Comparison of ENCODE assay signal across 1 cellular context in genomic region chr17:21126645-21127507, GRCh38.
TF ChIP-seq lines count a peak whose summit lies in the region.

A gene with protein sequence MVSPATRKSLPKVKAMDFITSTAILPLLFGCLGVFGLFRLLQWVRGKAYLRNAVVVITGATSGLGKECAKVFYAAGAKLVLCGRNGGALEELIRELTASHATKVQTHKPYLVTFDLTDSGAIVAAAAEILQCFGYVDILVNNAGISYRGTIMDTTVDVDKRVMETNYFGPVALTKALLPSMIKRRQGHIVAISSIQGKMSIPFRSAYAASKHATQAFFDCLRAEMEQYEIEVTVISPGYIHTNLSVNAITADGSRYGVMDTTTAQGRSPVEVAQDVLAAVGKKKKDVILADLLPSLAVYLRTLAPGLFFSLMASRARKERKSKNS (plus strand): TSS chr17:21126964. CDS start chr17:21126972, 8 bp downstream.

TF ChIP-seq in HEK293, 187 proteins besides CTCF, POLR2A, EP300 and RAD21 (continued from another document and continues in another):
- TF ChIP-seq ZNF639 (tag by site-specific recombination; IDR thresholded peaks at IDR 0.05) (0 out of 2 replicates have a peak, but pooled peaks have one; percentile 11), ZNF354C (tag by site-specific recombination; IDR thresholded peaks at IDR 0.05; ENCODE audit: borderline replicate concordance, low read depth) (no peak), ZBTB11 (tag by site-specific recombination; conservative IDR thresholded peaks at IDR 0.05; ENCODE audit: low read depth) (peak; percentile 95), ZNF341 (tag by site-specific recombination; IDR thresholded peaks at IDR 0.05; ENCODE audit: low read depth) (peak; percentile 85), KLF10 (tag by site-specific recombination; IDR thresholded peaks at IDR 0.05) (peak; percentile 10; the same call in 1 of the 2 replicates), ZNF501 (tag by site-specific recombination; IDR thresholded peaks at IDR 0.05) (peak; percentile 1; the same call in 1 of the 2 replicates), ZNF362 (tag by site-specific recombination; IDR thresholded peaks at IDR 0.05) (no peak), ZNF335 (tag by site-specific recombination; conservative IDR thresholded peaks at IDR 0.05) (peak; percentile 89), ZXDB (tag by site-specific recombination; IDR thresholded peaks at IDR 0.05) (0 out of 2 replicates have a peak, but pooled peaks have one; percentile 33), KLF7 (tag by site-specific recombination; IDR thresholded peaks at IDR 0.05; ENCODE audit: borderline replicate concordance) (no peak), ZNF133 (tag by site-specific recombination; IDR thresholded peaks at IDR 0.05) (no peak), MYNN (tag by site-specific recombination; IDR thresholded peaks at IDR 0.05; ENCODE audit: borderline replicate concordance) (no peak), ZNF518A (tag by site-specific recombination; conservative IDR thresholded peaks at IDR 0.05; ENCODE audit: low read depth) (peak; percentile 84), ZFP69B (tag by site-specific recombination; IDR thresholded peaks at IDR 0.05) (peak; percentile 80), BCL11B (tag by site-specific recombination; IDR thresholded peaks at IDR 0.05; ENCODE audit: low read depth) (no peak), ZNF488 (tag by site-specific recombination; IDR thresholded peaks at IDR 0.05) (no peak), ZNF76 (tag by site-specific recombination; IDR thresholded peaks at IDR 0.05; ENCODE audit: borderline replicate concordance, low read depth) (peak; percentile 69; the same call in 1 of the 2 replicates), ZNF624 (tag by site-specific recombination; IDR thresholded peaks at IDR 0.05) (no peak), ZFP37 (tag by site-specific recombination; IDR thresholded peaks at IDR 0.05) (peak; percentile 76; the same call in 1 of the 2 replicates), GLIS2 (tag by site-specific recombination; IDR thresholded peaks at IDR 0.05) (peak; percentile 38), SP2 (tag by site-specific recombination; IDR thresholded peaks at IDR 0.05) (peak; percentile 95), PRDM10 (tag by site-specific recombination; IDR thresholded peaks at IDR 0.05) (peak; percentile 59), SP3 (tag by site-specific recombination; IDR thresholded peaks at IDR 0.05) (peak; percentile 36; the same call in 1 of the 2 replicates), ZNF37A (tag by site-specific recombination; IDR thresholded peaks at IDR 0.05) (no peak), ZBTB17 (tag by site-specific recombination; IDR thresholded peaks at IDR 0.05) (peak; percentile 48)
- TF ChIP-seq, protein P1, sequence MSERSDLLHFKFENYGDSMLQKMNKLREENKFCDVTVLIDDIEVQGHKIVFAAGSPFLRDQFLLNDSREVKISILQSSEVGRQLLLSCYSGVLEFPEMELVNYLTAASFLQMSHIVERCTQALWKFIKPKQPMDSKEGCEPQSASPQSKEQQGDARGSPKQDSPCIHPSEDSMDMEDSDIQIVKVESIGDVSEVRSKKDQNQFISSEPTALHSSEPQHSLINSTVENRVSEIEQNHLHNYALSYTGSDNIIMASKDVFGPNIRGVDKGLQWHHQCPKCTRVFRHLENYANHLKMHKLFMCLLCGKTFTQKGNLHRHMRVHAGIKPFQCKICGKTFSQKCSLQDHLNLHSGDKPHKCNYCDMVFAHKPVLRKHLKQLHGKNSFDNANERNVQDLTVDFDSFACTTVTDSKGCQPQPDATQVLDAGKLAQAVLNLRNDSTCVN (tag by site-specific recombination; optimal IDR thresholded peaks at IDR 0.05), result peak; percentile 51
- TF ChIP-seq, protein P2, sequence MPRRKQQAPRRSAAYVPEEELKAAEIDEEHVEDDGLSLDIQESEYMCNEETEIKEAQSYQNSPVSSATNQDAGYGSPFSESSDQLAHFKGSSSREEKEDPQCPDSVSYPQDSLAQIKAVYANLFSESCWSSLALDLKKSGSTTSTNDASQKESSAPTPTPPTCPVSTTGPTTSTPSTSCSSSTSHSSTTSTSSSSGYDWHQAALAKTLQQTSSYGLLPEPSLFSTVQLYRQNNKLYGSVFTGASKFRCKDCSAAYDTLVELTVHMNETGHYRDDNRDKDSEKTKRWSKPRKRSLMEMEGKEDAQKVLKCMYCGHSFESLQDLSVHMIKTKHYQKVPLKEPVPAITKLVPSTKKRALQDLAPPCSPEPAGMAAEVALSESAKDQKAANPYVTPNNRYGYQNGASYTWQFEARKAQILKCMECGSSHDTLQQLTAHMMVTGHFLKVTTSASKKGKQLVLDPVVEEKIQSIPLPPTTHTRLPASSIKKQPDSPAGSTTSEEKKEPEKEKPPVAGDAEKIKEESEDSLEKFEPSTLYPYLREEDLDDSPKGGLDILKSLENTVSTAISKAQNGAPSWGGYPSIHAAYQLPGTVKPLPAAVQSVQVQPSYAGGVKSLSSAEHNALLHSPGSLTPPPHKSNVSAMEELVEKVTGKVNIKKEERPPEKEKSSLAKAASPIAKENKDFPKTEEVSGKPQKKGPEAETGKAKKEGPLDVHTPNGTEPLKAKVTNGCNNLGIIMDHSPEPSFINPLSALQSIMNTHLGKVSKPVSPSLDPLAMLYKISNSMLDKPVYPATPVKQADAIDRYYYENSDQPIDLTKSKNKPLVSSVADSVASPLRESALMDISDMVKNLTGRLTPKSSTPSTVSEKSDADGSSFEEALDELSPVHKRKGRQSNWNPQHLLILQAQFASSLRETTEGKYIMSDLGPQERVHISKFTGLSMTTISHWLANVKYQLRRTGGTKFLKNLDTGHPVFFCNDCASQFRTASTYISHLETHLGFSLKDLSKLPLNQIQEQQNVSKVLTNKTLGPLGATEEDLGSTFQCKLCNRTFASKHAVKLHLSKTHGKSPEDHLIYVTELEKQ (tag by site-specific recombination; IDR thresholded peaks at IDR 0.05; ENCODE audit: borderline replicate concordance), result no peak
- TF ChIP-seq, protein P3, sequence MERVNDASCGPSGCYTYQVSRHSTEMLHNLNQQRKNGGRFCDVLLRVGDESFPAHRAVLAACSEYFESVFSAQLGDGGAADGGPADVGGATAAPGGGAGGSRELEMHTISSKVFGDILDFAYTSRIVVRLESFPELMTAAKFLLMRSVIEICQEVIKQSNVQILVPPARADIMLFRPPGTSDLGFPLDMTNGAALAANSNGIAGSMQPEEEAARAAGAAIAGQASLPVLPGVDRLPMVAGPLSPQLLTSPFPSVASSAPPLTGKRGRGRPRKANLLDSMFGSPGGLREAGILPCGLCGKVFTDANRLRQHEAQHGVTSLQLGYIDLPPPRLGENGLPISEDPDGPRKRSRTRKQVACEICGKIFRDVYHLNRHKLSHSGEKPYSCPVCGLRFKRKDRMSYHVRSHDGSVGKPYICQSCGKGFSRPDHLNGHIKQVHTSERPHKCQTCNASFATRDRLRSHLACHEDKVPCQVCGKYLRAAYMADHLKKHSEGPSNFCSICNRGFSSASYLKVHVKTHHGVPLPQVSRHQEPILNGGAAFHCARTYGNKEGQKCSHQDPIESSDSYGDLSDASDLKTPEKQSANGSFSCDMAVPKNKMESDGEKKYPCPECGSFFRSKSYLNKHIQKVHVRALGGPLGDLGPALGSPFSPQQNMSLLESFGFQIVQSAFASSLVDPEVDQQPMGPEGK (tag by site-specific recombination; IDR thresholded peaks at IDR 0.05), result peak; percentile 64
